ENCODE assay signal across 1 cellular context in genomic region chr5:50766967-50767366, GRCh38.
TF ChIP-seq lines count a peak whose summit lies in the region.

No MANE protein-coding gene starts in this region.

TF ChIP-seq in WTC11, 78 proteins besides CTCF, POLR2A, EP300 and RAD21 (continued from another document):
- TF ChIP-seq GABPB1 (CRISPR knock-in tag; IDR thresholded peaks at IDR 0.05) = no peak
- no peak for TF ChIP-seq ZBTB21 (CRISPR knock-in tag; IDR thresholded peaks at IDR 0.05; ENCODE audit: borderline replicate concordance)
- no peak for TF ChIP-seq NR2C2 (CRISPR knock-in tag; IDR thresholded peaks at IDR 0.05)
- no peak for TF ChIP-seq ZNF671 (CRISPR knock-in tag; IDR thresholded peaks at IDR 0.05)
- TF ChIP-seq ZNF425 (CRISPR knock-in tag; conservative IDR thresholded peaks at IDR 0.05) = no peak
- TF ChIP-seq ZNF138 (CRISPR knock-in tag; conservative IDR thresholded peaks at IDR 0.05) = no peak
- no peak for TF ChIP-seq ATF3 (CRISPR knock-in tag; conservative IDR thresholded peaks at IDR 0.05)
- no peak for TF ChIP-seq ESRRA (CRISPR knock-in tag; IDR thresholded peaks at IDR 0.05; ENCODE audit: borderline replicate concordance)
